In the genomic region with DNA sequence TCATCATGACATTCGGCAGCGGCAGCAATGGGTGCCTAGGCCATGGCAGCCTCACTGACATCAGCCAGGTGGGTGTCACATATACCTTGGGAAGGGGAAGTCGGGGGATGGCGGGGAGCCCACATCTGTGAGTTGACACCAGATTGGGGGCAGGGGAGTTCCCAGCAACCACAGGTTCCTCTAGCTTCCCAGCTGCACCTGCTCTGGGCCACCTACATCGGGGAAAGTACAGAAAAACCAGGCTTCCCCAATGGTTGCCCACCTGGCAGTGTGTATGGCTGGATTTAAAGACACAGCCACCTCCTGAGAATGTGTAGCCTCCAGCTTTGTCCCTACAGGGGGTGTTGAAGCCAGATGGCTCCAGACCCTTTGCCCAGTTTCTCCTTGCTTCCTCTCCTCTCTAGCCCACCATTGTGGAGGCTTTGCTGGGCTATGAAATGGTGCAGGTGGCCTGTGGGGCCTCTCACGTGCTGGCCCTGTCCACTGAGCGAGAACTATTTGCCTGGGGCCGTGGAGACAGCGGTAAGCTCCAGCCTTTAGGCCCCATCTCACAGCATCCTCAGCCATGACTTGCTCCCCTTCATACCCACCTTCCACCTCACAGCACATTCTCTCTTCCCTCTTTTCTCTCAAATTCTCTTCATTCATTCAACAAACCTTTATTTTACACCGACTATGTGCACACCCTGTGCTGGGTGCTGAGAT, we compare ENCODE assay signal across 13 cellular contexts. TPM values are rescaled to one million over a fixed set of nuclear protein-coding genes. Genes with fewer than 3 reads are reported as not detected.
A peak's percentile ranks its signal among the peaks of the same experiment; 100 is the strongest.
DNase-seq lines count a peak whose midpoint lies in the region; ATAC-seq lines count a peak whose summit lies in the region.
"Had no signal": no experiment of that assay in that cellular context is flagged by ENCODE, and none has a peak within 500 bp of the region (broad histone marks: within the 10 kb centered on the region; RNA-seq: fewer than 3 reads in every experiment).

No MANE protein-coding gene starts in this region.

- intact Hi-C loops in naive thymus-derived CD4-positive, alpha-beta T cell (cut with micrococcal nuclease): no loop called here

- no peak overlapping the region for H3K4me3 ChIP-seq in CD8-positive, alpha-beta memory T cell (ENCODE audit: low read length)
- no peak overlapping the region for H3K4me3 ChIP-seq in naive thymus-derived CD4-positive, alpha-beta T cell (ENCODE audit: low read length)
- H3K4me3 ChIP-seq: right atrium auricular region had no signal

- H3K4me1 ChIP-seq in CD8-positive, alpha-beta memory T cell (ENCODE audit: insufficient read depth, low read length): peaks cover 20% of the 10 kb centered on the region
- peaks cover 4 to 9% of the 10 kb centered on the region in 2 donors for H3K4me1 ChIP-seq in naive thymus-derived CD4-positive, alpha-beta T cell (ENCODE audit: control insufficient read depth in 2 of 2, insufficient read depth in 2 of 2, low read length in 2 of 2)

- H3K4me3 Mint-ChIP-seq in CD8-positive, alpha-beta memory T cell: no peak overlapping the region
- H3K4me3 Mint-ChIP-seq in activated CD8-positive, alpha-beta T cell treated with anti-CD3 and anti-CD28 coated beads, Interleukin-2, amount 10 ng/mL, durations not matched to agents 7 days and 5 days: no peak overlapping the region
- H3K4me3 Mint-ChIP-seq in naive thymus-derived CD4-positive, alpha-beta T cell: peak overlapping the region in 1 of 10 donors; percentile 64

- H3K4me1 Mint-ChIP-seq in CD8-positive, alpha-beta memory T cell: peaks cover 8 to 15% (median 12%) of the 10 kb centered on the region in 3 donors
- H3K4me1 Mint-ChIP-seq in activated CD8-positive, alpha-beta T cell treated with anti-CD3 and anti-CD28 coated beads, Interleukin-2, amount 10 ng/mL, durations not matched to agents 7 days and 5 days (ENCODE audit: low read depth): peaks cover 65% of the 10 kb centered on the region
- peaks cover 5 to 30% (median 15%) of the 10 kb centered on the region in 7 donors for H3K4me1 Mint-ChIP-seq in naive thymus-derived CD4-positive, alpha-beta T cell

- ATAC-seq in GM21737 (IDR thresholded peaks at IDR 0.05; ENCODE audit: unreplicated experiment) (peak; percentile 24), HG03521 (IDR thresholded peaks at IDR 0.05; ENCODE audit: unreplicated experiment) (no peak), HG02981 (IDR thresholded peaks at IDR 0.05; ENCODE audit: unreplicated experiment) (no peak)
- peak; percentile 26 for ATAC-seq in activated CD8-positive, alpha-beta T cell treated with anti-CD3 and anti-CD28 coated beads, Interleukin-2, amount 10 ng/mL, durations not matched to agents 7 days and 5 days
- ATAC-seq in naive thymus-derived CD4-positive, alpha-beta T cell: peak; percentile 80

- POLR2A ChIA-PET in CD8-positive, alpha-beta memory T cell (lab: Charles Lee): no interaction called here
- POLR2A ChIA-PET in activated CD8-positive, alpha-beta T cell treated with anti-CD3 and anti-CD28 coated beads, Interleukin-2, amount 10 ng/mL, durations not matched to agents 7 days and 5 days (lab: Charles Lee): interaction anchor here (1.2 to 2.2 kb wide), 2 partner anchors 11 to 19 kb away, joined by 3 to 7 read pairs; a partner anchor contains a TSS
- POLR2A ChIA-PET in naive thymus-derived CD4-positive, alpha-beta T cell (lab: Charles Lee): interaction anchor here (0.8 to 16.9 kb wide), 3 partner anchors 10 to 17 kb away, joined by 5 to 269 read pairs (median 5); a partner anchor contains a TSS

- peaks cover 0 to 2% (median 2%) of the 10 kb centered on the region in 3 donors for H3K36me3 Mint-ChIP-seq in CD8-positive, alpha-beta memory T cell
- H3K36me3 Mint-ChIP-seq in activated CD8-positive, alpha-beta T cell treated with anti-CD3 and anti-CD28 coated beads, Interleukin-2, amount 10 ng/mL, durations not matched to agents 7 days and 5 days (ENCODE audit: low read depth): peaks cover 26% of the 10 kb centered on the region
- H3K36me3 Mint-ChIP-seq in naive thymus-derived CD4-positive, alpha-beta T cell: peaks cover 0 to 18% (median 0%) of the 10 kb centered on the region in 5 donors

- no peaks in the 10 kb centered on the region for H3K27me3 ChIP-seq in CD8-positive, alpha-beta memory T cell (ENCODE audit: insufficient read depth, low read length, poor library complexity, severe bottlenecking)
- no peaks in the 10 kb centered on the region for H3K27me3 ChIP-seq in naive thymus-derived CD4-positive, alpha-beta T cell (ENCODE audit: control insufficient read depth in 2 of 2, insufficient read depth in 2 of 2, low read length in 2 of 2)
- H3K27me3 ChIP-seq: right atrium auricular region had no signal

- no peak overlapping the region for H3K27ac ChIP-seq in CD8-positive, alpha-beta memory T cell (ENCODE audit: low read depth, low read length)
- peak overlapping the region; percentile 54 for H3K27ac ChIP-seq in naive thymus-derived CD4-positive, alpha-beta T cell (ENCODE audit: low read depth, low read length)
- H3K27ac ChIP-seq: C4-2B, right atrium auricular region, VCaP had no signal

- H3K27ac Mint-ChIP-seq in CD8-positive, alpha-beta memory T cell: peak overlapping the region in 6 of 8 donors; percentile 10 to 89 (median 56)
- peak overlapping the region; percentile 69 for H3K27ac Mint-ChIP-seq in activated CD8-positive, alpha-beta T cell treated with anti-CD3 and anti-CD28 coated beads, Interleukin-2, amount 10 ng/mL, durations not matched to agents 7 days and 5 days
- peak overlapping the region in 7 of 9 donors; percentile 19 to 89 (median 69) for H3K27ac Mint-ChIP-seq in naive thymus-derived CD4-positive, alpha-beta T cell

- H3K9me3 Mint-ChIP-seq in CD8-positive, alpha-beta memory T cell: no peaks in the 10 kb centered on the region
- peaks cover 3% of the 10 kb centered on the region for H3K9me3 Mint-ChIP-seq in activated CD8-positive, alpha-beta T cell treated with anti-CD3 and anti-CD28 coated beads, Interleukin-2, amount 10 ng/mL, durations not matched to agents 7 days and 5 days (ENCODE audit: insufficient read depth)
- H3K9me3 Mint-ChIP-seq in naive thymus-derived CD4-positive, alpha-beta T cell: peaks cover 0 to 6% (median 0%) of the 10 kb centered on the region in 11 donors

- H3K36me3 ChIP-seq in CD8-positive, alpha-beta memory T cell (ENCODE audit: insufficient read depth, low read length): no peaks in the 10 kb centered on the region
- H3K36me3 ChIP-seq in naive thymus-derived CD4-positive, alpha-beta T cell (ENCODE audit: control insufficient read depth in 2 of 3, insufficient read depth in 3 of 3, low read length in 3 of 3): peaks cover 0 to 8% (median 0%) of the 10 kb centered on the region in 3 experiments
- H3K36me3 ChIP-seq: right atrium auricular region had no signal

- CTCF ChIA-PET in CD8-positive, alpha-beta memory T cell (lab: Charles Lee): interaction anchor here (0.7 to 17.0 kb wide), 2 partner anchors 12 to 13 kb away, joined by 3 to 579 read pairs; a partner anchor contains a TSS
- CTCF ChIA-PET in activated CD8-positive, alpha-beta T cell treated with anti-CD3 and anti-CD28 coated beads, Interleukin-2, amount 10 ng/mL, durations not matched to agents 7 days and 5 days (lab: Charles Lee): interaction anchor here (1.0 to 17.5 kb wide), 4 partner anchors 11 to 25 kb away, joined by 3 to 736 read pairs (median 6); a partner anchor contains a TSS
- CTCF ChIA-PET in naive thymus-derived CD4-positive, alpha-beta T cell (lab: Charles Lee): interaction anchor here (0.6 to 1.8 kb wide), 3 partner anchors 9 to 25 kb away, joined by 3 to 7 read pairs (median 5); a partner anchor contains a TSS

- H3K27me3 Mint-ChIP-seq in CD8-positive, alpha-beta memory T cell: no peaks in the 10 kb centered on the region
- no peaks in the 10 kb centered on the region for H3K27me3 Mint-ChIP-seq in activated CD8-positive, alpha-beta T cell treated with anti-CD3 and anti-CD28 coated beads, Interleukin-2, amount 10 ng/mL, durations not matched to agents 7 days and 5 days (ENCODE audit: low read depth)
- no peaks in the 10 kb centered on the region for H3K27me3 Mint-ChIP-seq in naive thymus-derived CD4-positive, alpha-beta T cell

- peak in 3 of 5 donors; percentile 34 to 53 (median 47) for DNase-seq in CD8-positive, alpha-beta memory T cell
- DNase-seq in activated CD8-positive, alpha-beta T cell treated with anti-CD3 and anti-CD28 coated beads, Interleukin-2, amount 10 ng/mL, durations not matched to agents 7 days and 5 days: peak; percentile 48
- DNase-seq in naive thymus-derived CD4-positive, alpha-beta T cell: peak in 3 of 9 donors; percentile 13 to 69 (median 63)
- no peak for DNase-seq in AG20443 (ENCODE audit: low spot score)
- DNase-seq in HuH-7.5 (ENCODE audit: low spot score): no peak
- DNase-seq: kidney glomerular epithelial cell, NCI-H2081 had no signal

- H3K9me3 ChIP-seq in CD8-positive, alpha-beta memory T cell (ENCODE audit: low read length): no peaks in the 10 kb centered on the region
- H3K9me3 ChIP-seq in naive thymus-derived CD4-positive, alpha-beta T cell (ENCODE audit: control insufficient read depth in 2 of 3, low read length in 3 of 3): no peaks in the 10 kb centered on the region
- H3K9me3 ChIP-seq: right atrium auricular region had no signal

RNA-seq across cellular contexts. Expression of a gene that starts 5.0 kb away (rescaled TPM):
- total RNA-seq in CD8-positive, alpha-beta memory T cell: 100 to 1,000 TPM; 176 to 182 TPM
- 2.7 TPM for polyA plus RNA-seq in CD8-positive, alpha-beta memory T cell
- 10 to 100 TPM; 66.0 to 78.4 TPM for total RNA-seq in activated CD8-positive, alpha-beta T cell treated with anti-CD3 and anti-CD28 coated beads, Interleukin-2, amount 10 ng/mL, durations not matched to agents 7 days and 5 days
- total RNA-seq in naive thymus-derived CD4-positive, alpha-beta T cell: 100 to 1,000 TPM in 2 of 5 experiments, 10 to 100 TPM in 3; 22.3 to 228 (median 81.6) TPM
- polyA plus RNA-seq in naive thymus-derived CD4-positive, alpha-beta T cell: 1 to 10 TPM; 1.3 to 2.3 TPM

RNA-seq across cellular contexts. Expression of a gene that starts 10.2 kb away (rescaled TPM):
- total RNA-seq in CD8-positive, alpha-beta memory T cell: 1 to 10 TPM; 8.0 to 8.8 TPM
- 2.5 TPM for polyA plus RNA-seq in CD8-positive, alpha-beta memory T cell
- total RNA-seq in activated CD8-positive, alpha-beta T cell treated with anti-CD3 and anti-CD28 coated beads, Interleukin-2, amount 10 ng/mL, durations not matched to agents 7 days and 5 days: 1 to 10 TPM; 4.8 to 5.0 TPM
- total RNA-seq in naive thymus-derived CD4-positive, alpha-beta T cell: 10 to 100 TPM in 3 of 5 experiments, 1 to 10 TPM in 2; 7.5 to 12.8 (median 11.3) TPM
- polyA plus RNA-seq in naive thymus-derived CD4-positive, alpha-beta T cell: 1 to 10 TPM; 3.3 to 4.5 TPM

RNA-seq across cellular contexts. Expression of a gene that starts 12.8 kb away (rescaled TPM):
- total RNA-seq in CD8-positive, alpha-beta memory T cell: 10 to 100 TPM; 36.5 to 38.9 TPM
- polyA plus RNA-seq in CD8-positive, alpha-beta memory T cell: not detected
- 1 to 10 TPM; 2.8 to 3.0 TPM for total RNA-seq in activated CD8-positive, alpha-beta T cell treated with anti-CD3 and anti-CD28 coated beads, Interleukin-2, amount 10 ng/mL, durations not matched to agents 7 days and 5 days
- total RNA-seq in naive thymus-derived CD4-positive, alpha-beta T cell: 1 to 10 TPM in 1 of 5 experiments, under 1 TPM in 2, not detected in 2; 0.69 to 3.0 (median 0.79) TPM
- not detected for polyA plus RNA-seq in naive thymus-derived CD4-positive, alpha-beta T cell

RNA-seq across cellular contexts. Expression of a gene that starts 19.0 kb away (rescaled TPM):
- 1,000 to 10,000 TPM; 2,670 to 2,692 TPM for total RNA-seq in CD8-positive, alpha-beta memory T cell
- polyA plus RNA-seq in CD8-positive, alpha-beta memory T cell: 5,358 TPM
- total RNA-seq in activated CD8-positive, alpha-beta T cell treated with anti-CD3 and anti-CD28 coated beads, Interleukin-2, amount 10 ng/mL, durations not matched to agents 7 days and 5 days: 1,000 to 10,000 TPM; 1,988 to 2,040 TPM
- 1,000 to 10,000 TPM; 1,887 to 3,452 (median 3,095) TPM for total RNA-seq in naive thymus-derived CD4-positive, alpha-beta T cell
- polyA plus RNA-seq in naive thymus-derived CD4-positive, alpha-beta T cell: 1,000 to 10,000 TPM; 5,029 to 6,337 TPM

RNA-seq across cellular contexts. Expression of a gene that starts 21.2 kb away (rescaled TPM):
- 1 to 10 TPM; 7.9 to 8.3 TPM for total RNA-seq in CD8-positive, alpha-beta memory T cell
- polyA plus RNA-seq in CD8-positive, alpha-beta memory T cell: 2.6 TPM
- 10 to 100 TPM in 1 of 2 experiments, 1 to 10 TPM in 1; 10.0 to 12.7 TPM for total RNA-seq in activated CD8-positive, alpha-beta T cell treated with anti-CD3 and anti-CD28 coated beads, Interleukin-2, amount 10 ng/mL, durations not matched to agents 7 days and 5 days
- 10 to 100 TPM; 11.0 to 50.2 (median 16.4) TPM for total RNA-seq in naive thymus-derived CD4-positive, alpha-beta T cell
- 10 to 100 TPM; 12.2 to 19.2 TPM for polyA plus RNA-seq in naive thymus-derived CD4-positive, alpha-beta T cell

Comparison
In these comparisons a context has a peak if more than half of its experiments do, and no peak if none do; other contexts are left out.
1. DNase-seq: peak in CD8-positive, alpha-beta memory T cell (3 of 5) and activated CD8-positive, alpha-beta T cell treated with anti-CD3 and anti-CD28 coated beads, Interleukin-2, amount 10 ng/mL, durations not matched to agents 7 days and 5 days (single experiment); none in AG20443 (single experiment) and HuH-7.5 (single experiment).
2. ATAC-seq: peak in GM21737 (single experiment), activated CD8-positive, alpha-beta T cell treated with anti-CD3 and anti-CD28 coated beads, Interleukin-2, amount 10 ng/mL, durations not matched to agents 7 days and 5 days (single experiment) and naive thymus-derived CD4-positive, alpha-beta T cell (single experiment); none in HG03521 (single experiment) and HG02981 (single experiment).
3. RNA of a gene that starts 12.8 kb away (total RNA-seq): 36.5 to 38.9 TPM in CD8-positive, alpha-beta memory T cell; 2.8 to 3.0 TPM in activated CD8-positive, alpha-beta T cell treated with anti-CD3 and anti-CD28 coated beads, Interleukin-2, amount 10 ng/mL, durations not matched to agents 7 days and 5 days and 0.69 to 3.0 TPM in naive thymus-derived CD4-positive, alpha-beta T cell; every median in the first group is over 4 times any median in the second.
4. Peak in every context shown above with its lines, with median percentiles within 50 percentile points of each other: H3K27ac Mint-ChIP-seq.